ENCODE assay signal across 26 cellular contexts in genomic region chr12:116630762-116631161, GRCh38.
"Had no signal": no experiment of that assay in that cellular context is flagged by ENCODE, and none has a peak within 500 bp of the region (broad histone marks: within the 10 kb centered on the region; RNA-seq: fewer than 3 reads in every experiment).

No MANE protein-coding gene starts in this region.

- H3K9me3 Mint-ChIP-seq: effector memory CD8-positive, alpha-beta T cell; memory B cell; naive thymus-derived CD4-positive, alpha-beta T cell; nephron; neural progenitor cell; type B pancreatic cell had no signal

- H3K4me3 ChIP-seq: esophagus squamous epithelium, lung, neural progenitor cell, prostate gland, right atrium auricular region, smooth muscle cell, stomach, thyroid gland had no signal

- H3K4me3 Mint-ChIP-seq: effector memory CD8-positive, alpha-beta T cell; memory B cell; naive thymus-derived CD4-positive, alpha-beta T cell; nephron; neural progenitor cell; type B pancreatic cell had no signal

- H2AFZ ChIP-seq: neural progenitor cell had no signal

- H3K9ac ChIP-seq: neural progenitor cell had no signal

- H3K36me3 ChIP-seq: esophagus squamous epithelium, neural progenitor cell, prostate gland, right atrium auricular region, stomach, thyroid gland had no signal

- H3K4me1 ChIP-seq: right atrium auricular region, thyroid gland had no signal

- H3K4me2 ChIP-seq: neural progenitor cell, smooth muscle cell had no signal

- H3K27me3 ChIP-seq: esophagus squamous epithelium, neural progenitor cell, right atrium auricular region, thyroid gland had no signal

- ATAC-seq: effector memory CD8-positive, alpha-beta T cell; left lobe of liver; naive thymus-derived CD4-positive, alpha-beta T cell; sciatic nerve had no signal

- DNase-seq: cortex of kidney; effector memory CD8-positive, alpha-beta T cell; erythroblast; esophagus squamous epithelium; foreskin melanocyte; naive thymus-derived CD4-positive, alpha-beta T cell; stimulated activated CD4-positive, alpha-beta T cell treated with anti-CD3 and anti-CD28 coated beads, Interleukin-12 subunit alpha, Interleukin-12 subunit beta, amount 100 ng/mL, for 4 hours; stimulated activated CD4-positive, alpha-beta T cell treated with anti-CD3 and anti-CD28 coated beads, Interleukin-1b, Interleukin-23, amount 100 ng/mL, for 48 hours; stimulated activated CD4-positive, alpha-beta T cell treated with anti-CD3 and anti-CD28 coated beads, Interleukin-4, amount 100 ng/mL, for 1 hour; stimulated activated CD8-positive, alpha-beta memory T cell treated with anti-CD3 and anti-CD28 coated beads, Interleukin-4, amount 100 ng/mL, for 48 hours; stimulated activated naive CD4-positive, alpha-beta T cell treated with Interleukin-2 at 50 U/mL for 16 hours; stomach; thyroid gland had no signal

- H3K36me3 Mint-ChIP-seq: neural progenitor cell, type B pancreatic cell had no signal

- H3K27ac ChIP-seq: esophagus squamous epithelium, neural progenitor cell, prostate gland, right atrium auricular region, stomach, thyroid gland had no signal

- FAIRE-seq: endometrium, keratinocyte, urothelium cell line had no signal

- H3K9me3 ChIP-seq: esophagus squamous epithelium, prostate gland, right atrium auricular region, stomach, thyroid gland had no signal

- H3K27ac Mint-ChIP-seq: effector memory CD8-positive, alpha-beta T cell; memory B cell; naive thymus-derived CD4-positive, alpha-beta T cell; nephron; neural progenitor cell; type B pancreatic cell had no signal
